10 cellular contexts compared by ENCODE assay signal in genomic region chr14:22563987-22564386, GRCh38. TPM values are rescaled to one million over a fixed set of nuclear protein-coding genes. Genes with fewer than 3 reads are reported as not detected.
DNase-seq lines count a peak whose midpoint lies in the region; ATAC-seq, FAIRE-seq and TF ChIP-seq lines count a peak whose summit lies in the region.
"Had no signal": no experiment of that assay in that cellular context is flagged by ENCODE, and none has a peak within 500 bp of the region (broad histone marks: within the 10 kb centered on the region; RNA-seq: fewer than 3 reads in every experiment).

No MANE protein-coding gene starts in this region.

- no peak overlapping the region for H3K4me3 Mint-ChIP-seq in nephron

- peaks cover 33% of the 10 kb centered on the region for H3K4me1 Mint-ChIP-seq in nephron

- peaks cover 30 to 31% of the 10 kb centered on the region in 2 donors for H3K36me3 Mint-ChIP-seq in activated naive CD4-positive, alpha-beta T cell treated with anti-CD3 and anti-CD28 coated beads, Interleukin-2, amount 50 U/mL, for 72 hours
- peaks cover 29% of the 10 kb centered on the region for H3K36me3 Mint-ChIP-seq in nephron (ENCODE audit: low read depth)

- no peak for DNase-seq in GM12892 (ENCODE audit: insufficient read length)
- no peak for DNase-seq in activated naive CD4-positive, alpha-beta T cell treated with anti-CD3 and anti-CD28 coated beads, Interleukin-2, amount 50 U/mL, for 72 hours (ENCODE audit: low spot score in 2 of 2)
- no peak for DNase-seq in NCI-H748 (lab: John Stamatoyannopoulos, UW; ENCODE audit: unreplicated experiment)
- no peak for DNase-seq in stimulated activated CD4-positive, alpha-beta T cell treated with anti-CD3 and anti-CD28 coated beads, Interleukin-15, amount 100 ng/mL, for 24 hours
- no peak for DNase-seq in NCI-H146 treated with DMSO at 0.1 percent for 48 hours (lab: John Stamatoyannopoulos, UW; ENCODE audit: unreplicated experiment)
- DNase-seq: KG1, PC-3 had no signal

- FAIRE-seq in GM12892 (lab: Jason Lieb, UNC) = peak; percentile 74

- TF ChIP-seq CTCF in nephron (IDR thresholded peaks at IDR 0.05; ENCODE audit: unreplicated experiment in 3 of 3) = no peak

- no peaks in the 10 kb centered on the region for H3K27me3 Mint-ChIP-seq in nephron (ENCODE audit: low read depth)

- peak; percentile 35 for ATAC-seq in GM19463 (IDR thresholded peaks at IDR 0.05; ENCODE audit: unreplicated experiment)
- peak in 1 of 2 donors; percentile 7 for ATAC-seq in activated naive CD4-positive, alpha-beta T cell treated with anti-CD3 and anti-CD28 coated beads, Interleukin-2, amount 50 U/mL, for 72 hours
- ATAC-seq in GM21528 (IDR thresholded peaks at IDR 0.05; ENCODE audit: low FRiP score, unreplicated experiment) = no peak
- ATAC-seq: PC-3 had no signal

- TF ChIP-seq POLR2A in GM12892 (IDR thresholded peaks at IDR 0.05; ENCODE audit: low read depth, low read length) = peak; percentile 51; the same call in 1 of the 2 replicates

- no peaks in the 10 kb centered on the region for H3K9me3 Mint-ChIP-seq in activated naive CD4-positive, alpha-beta T cell treated with anti-CD3 and anti-CD28 coated beads, Interleukin-2, amount 50 U/mL, for 72 hours
- H3K9me3 Mint-ChIP-seq in nephron = no peaks in the 10 kb centered on the region

- H3K27ac Mint-ChIP-seq in activated naive CD4-positive, alpha-beta T cell treated with anti-CD3 and anti-CD28 coated beads, Interleukin-2, amount 50 U/mL, for 72 hours = peak overlapping the region; percentile 88 to 97
- H3K27ac Mint-ChIP-seq in nephron = peak overlapping the region in 2 of 3 experiments; percentile 86 to 94

RNA-seq across cellular contexts. Expression of gene DAD1, which starts 25.0 kb away (rescaled TPM):
- 293 TPM for polyA plus RNA-seq in GM12892 (2012; ENCODE audit: missing spikeins)
- total RNA-seq in activated naive CD4-positive, alpha-beta T cell treated with anti-CD3 and anti-CD28 coated beads, Interleukin-2, amount 50 U/mL, for 72 hours = 100 to 1,000 TPM; 218 to 240 TPM

RNA-seq across cellular contexts. Expression of gene ABHD4, which starts 34.1 kb away (rescaled TPM):
- 8.5 TPM for polyA plus RNA-seq in GM12892 (2012; ENCODE audit: missing spikeins)
- total RNA-seq in activated naive CD4-positive, alpha-beta T cell treated with anti-CD3 and anti-CD28 coated beads, Interleukin-2, amount 50 U/mL, for 72 hours = 10 to 100 TPM; 13.8 to 26.5 TPM
